In genomic region chr2:172813314-172813888, GRCh38 we compare ENCODE assay signal across 9 cellular contexts.
DNase-seq lines count a peak whose midpoint lies in the region; ATAC-seq and TF ChIP-seq lines count a peak whose summit lies in the region.
"Had no signal": no experiment of that assay in that cellular context is flagged by ENCODE, and none has a peak within 500 bp of the region (broad histone marks: within the 10 kb centered on the region; RNA-seq: fewer than 3 reads in every experiment).

No MANE protein-coding gene starts in this region.

- intact Hi-C loops in psoas muscle (cut with DNase I): no loop called here

- no peak overlapping the region for H3K9ac ChIP-seq in endodermal cell (ENCODE audit: extremely low read depth, low read length, poor library complexity, severe bottlenecking)

- POLR2A ChIA-PET in HEK293T (lab: Yijun Ruan, JAX): no interaction called here

- no peaks in the 10 kb centered on the region for H3K4me1 ChIP-seq in endodermal cell (ENCODE audit: control insufficient read depth, insufficient read depth, low read length)
- no peaks in the 10 kb centered on the region for H3K4me1 ChIP-seq in psoas muscle

- 87 to 90% methylated on average over 3 to 4 of the region's 4 CpGs for WGBS in endodermal cell (ENCODE audit: insufficient coverage in 1 of 2, insufficient read length in 1 of 2), 2 experiments
- WGBS in psoas muscle, 3 donors: 43 to 47% (median 47%) methylated on average over 4 of the region's 4 CpGs

- H3K4me1 Mint-ChIP-seq in endodermal cell (no peaks in the 10 kb centered on the region), nephron (no peaks in the 10 kb centered on the region)

- no peaks in the 10 kb centered on the region for H3K36me3 Mint-ChIP-seq in endodermal cell (ENCODE audit: low read depth)
- no peaks in the 10 kb centered on the region for H3K36me3 Mint-ChIP-seq in nephron (ENCODE audit: low read depth)

- no peaks in the 10 kb centered on the region for H3K27me3 ChIP-seq in endodermal cell (ENCODE audit: control insufficient read depth, insufficient read depth, low read length, poor library complexity, severe bottlenecking)
- no peaks in the 10 kb centered on the region for H3K27me3 ChIP-seq in psoas muscle (ENCODE audit: insufficient read depth in 3 of 3, low read length in 2 of 3)

- ATAC-seq in psoas muscle: no peak
- ATAC-seq: activated T-cell treated with anti-CD3 and anti-CD28 coated beads, Interleukin-2, amount 50 U/mL, for 72 hours had no signal

- H3K27ac Mint-ChIP-seq in endodermal cell: no peak overlapping the region
- H3K27ac Mint-ChIP-seq in nephron: no peak overlapping the region
- H3K27ac Mint-ChIP-seq: activated T-cell treated with anti-CD3 and anti-CD28 coated beads, Interleukin-2, amount 50 U/mL, for 72 hours had no signal

- H3K4me3 ChIP-seq in endodermal cell (ENCODE audit: low read length) (no peak overlapping the region), psoas muscle (no peak overlapping the region)

- DNase-seq in DMS114 treated with DMSO at 0.1 percent for 48 hours (lab: John Stamatoyannopoulos, UW; ENCODE audit: unreplicated experiment) (peak; percentile 0), NCI-H460 (ENCODE audit: extremely low read depth, low read depth) (peak; percentile 54), endodermal cell (no peak), HEK293T (ENCODE audit: extremely low spot score) (no peak), NCI-H1436 treated with DMSO at 0.1 percent for 48 hours (lab: John Stamatoyannopoulos, UW) (no peak), psoas muscle (no peak), NCI-H146 treated with DMSO at 0.1 percent for 48 hours (lab: John Stamatoyannopoulos, UW; ENCODE audit: unreplicated experiment) (no peak)
- DNase-seq: activated T-cell treated with anti-CD3 and anti-CD28 coated beads, Interleukin-2, amount 50 U/mL, for 72 hours had no signal

- H3K27me3 Mint-ChIP-seq in endodermal cell (ENCODE audit: insufficient read depth): no peaks in the 10 kb centered on the region
- peaks cover 5% of the 10 kb centered on the region for H3K27me3 Mint-ChIP-seq in nephron (ENCODE audit: low read depth)

- H3K36me3 ChIP-seq in endodermal cell (ENCODE audit: control insufficient read depth, insufficient read depth, low read length) (no peaks in the 10 kb centered on the region), psoas muscle (ENCODE audit: insufficient read depth in 1 of 2, low read depth in 1 of 2) (no peaks in the 10 kb centered on the region)

- H3K27ac ChIP-seq in endodermal cell (ENCODE audit: low read depth, low read length) (no peak overlapping the region), psoas muscle (no peak overlapping the region)

- CTCF ChIA-PET in HEK293T (lab: Yijun Ruan, JAX): interaction anchor here (0.6 to 2.0 kb wide), 5 partner anchors 11 to 509 kb away, joined by 3 to 15 read pairs (median 5); no protein-coding TSS in a partner anchor

- peak; percentile 66 for TF ChIP-seq CTCF in endodermal cell (conservative IDR thresholded peaks at IDR 0.05)
- peak; percentile 50 to 59 (median 58) for TF ChIP-seq CTCF in nephron (IDR thresholded peaks at IDR 0.05; ENCODE audit: unreplicated experiment in 3 of 3)
- TF ChIP-seq CTCF in psoas muscle (IDR thresholded peaks at IDR 0.05): no peak

- H3K9me3 ChIP-seq in endodermal cell (ENCODE audit: control insufficient read depth, low read length) (no peaks in the 10 kb centered on the region), psoas muscle (no peaks in the 10 kb centered on the region)

- H3K4me3 Mint-ChIP-seq in endodermal cell (no peak overlapping the region), nephron (no peak overlapping the region)
- H3K4me3 Mint-ChIP-seq: activated T-cell treated with anti-CD3 and anti-CD28 coated beads, Interleukin-2, amount 50 U/mL, for 72 hours had no signal

- no peaks in the 10 kb centered on the region for H3K9me3 Mint-ChIP-seq in endodermal cell
- no peaks in the 10 kb centered on the region for H3K9me3 Mint-ChIP-seq in nephron
- H3K9me3 Mint-ChIP-seq: activated T-cell treated with anti-CD3 and anti-CD28 coated beads, Interleukin-2, amount 50 U/mL, for 72 hours had no signal

TF ChIP-seq in HEK293T, 16 proteins besides CTCF, POLR2A, EP300 and RAD21:
- TF ChIP-seq HDGF (IDR thresholded peaks at IDR 0.05; ENCODE audit: borderline replicate concordance) (no peak), ELF4 (IDR thresholded peaks at IDR 0.05) (no peak), BHLHE40 (IDR thresholded peaks at IDR 0.05; ENCODE audit: borderline replicate concordance) (no peak), ARNT (IDR thresholded peaks at IDR 0.05) (no peak), CTBP1 (IDR thresholded peaks at IDR 0.05; ENCODE audit: borderline replicate concordance) (no peak), LEF1 (IDR thresholded peaks at IDR 0.05; ENCODE audit: borderline replicate concordance) (no peak), FOXA1 (IDR thresholded peaks at IDR 0.05) (no peak), NFRKB (IDR thresholded peaks at IDR 0.05) (no peak), FOXK2 (IDR thresholded peaks at IDR 0.05) (no peak), FOXM1 (IDR thresholded peaks at IDR 0.05; ENCODE audit: borderline replicate concordance) (no peak), SUZ12 (IDR thresholded peaks at IDR 0.05) (no peak), SP1 (IDR thresholded peaks at IDR 0.05) (no peak)
- TF ChIP-seq, protein P1, sequence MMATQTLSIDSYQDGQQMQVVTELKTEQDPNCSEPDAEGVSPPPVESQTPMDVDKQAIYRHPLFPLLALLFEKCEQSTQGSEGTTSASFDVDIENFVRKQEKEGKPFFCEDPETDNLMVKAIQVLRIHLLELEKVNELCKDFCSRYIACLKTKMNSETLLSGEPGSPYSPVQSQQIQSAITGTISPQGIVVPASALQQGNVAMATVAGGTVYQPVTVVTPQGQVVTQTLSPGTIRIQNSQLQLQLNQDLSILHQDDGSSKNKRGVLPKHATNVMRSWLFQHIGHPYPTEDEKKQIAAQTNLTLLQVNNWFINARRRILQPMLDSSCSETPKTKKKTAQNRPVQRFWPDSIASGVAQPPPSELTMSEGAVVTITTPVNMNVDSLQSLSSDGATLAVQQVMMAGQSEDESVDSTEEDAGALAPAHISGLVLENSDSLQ (IDR thresholded peaks at IDR 0.05): no peak

Comparison
In these comparisons a context has a peak if more than half of its experiments do, and no peak if none do; other contexts are left out.
1. DNase-seq: peak in DMS114 treated with DMSO at 0.1 percent for 48 hours (single experiment) and NCI-H460 (single experiment); none in endodermal cell (single experiment), HEK293T (single experiment), NCI-H1436 treated with DMSO at 0.1 percent for 48 hours (single experiment), psoas muscle (0 of 2) and NCI-H146 treated with DMSO at 0.1 percent for 48 hours (single experiment).